8 cellular contexts compared by ENCODE assay signal in genomic region chr19:56404705-56405056, GRCh38. TPM values are rescaled to one million over a fixed set of nuclear protein-coding genes. Genes with fewer than 3 reads are reported as not detected.
DNase-seq lines count a peak whose midpoint lies in the region; ATAC-seq and TF ChIP-seq lines count a peak whose summit lies in the region.

No MANE protein-coding gene starts in this region.

- peak overlapping the region; percentile 93 to 96 (median 95) for H3K27ac Mint-ChIP-seq in IgD-negative memory B cell
- H3K27ac Mint-ChIP-seq in chondrocyte (ENCODE audit: unreplicated experiment): no peak overlapping the region
- peak overlapping the region; percentile 94 to 96 (median 95) for H3K27ac Mint-ChIP-seq in nephron

- DNase-seq in D341Med (ENCODE audit: low spot score) (peak; percentile 33), chondrocyte (ENCODE audit: low spot score) (no peak), NCI-H2171 (lab: John Stamatoyannopoulos, UW) (no peak), epidermal melanocyte (ENCODE audit: insufficient read length, low spot score) (no peak), Kasumi-1 (lab: John Stamatoyannopoulos, UW) (no peak)

- H3K4me3 Mint-ChIP-seq in IgD-negative memory B cell (peak overlapping the region; percentile 90 to 99 (median 98)), chondrocyte (ENCODE audit: unreplicated experiment) (peak overlapping the region; percentile 74), nephron (peak overlapping the region; percentile 84 to 99 (median 93))

- TF ChIP-seq CTCF in chondrocyte (IDR thresholded peaks at IDR 0.05) (no peak), nephron (IDR thresholded peaks at IDR 0.05; ENCODE audit: unreplicated experiment in 3 of 3) (no peak)

- H3K36me3 Mint-ChIP-seq in IgD-negative memory B cell (peaks cover 23% of the 10 kb centered on the region), chondrocyte (ENCODE audit: low read depth) (peaks cover 49% of the 10 kb centered on the region), nephron (ENCODE audit: low read depth) (peaks cover 95% of the 10 kb centered on the region)

- H3K9me3 Mint-ChIP-seq in IgD-negative memory B cell: peaks cover 17 to 50% (median 19%) of the 10 kb centered on the region in 3 donors
- H3K9me3 Mint-ChIP-seq in chondrocyte (ENCODE audit: low read depth): peaks cover 76% of the 10 kb centered on the region
- H3K9me3 Mint-ChIP-seq in nephron: peaks cover 77% of the 10 kb centered on the region

- no peaks in the 10 kb centered on the region for H3K27me3 Mint-ChIP-seq in IgD-negative memory B cell
- H3K27me3 Mint-ChIP-seq in chondrocyte (ENCODE audit: low read depth): no peaks in the 10 kb centered on the region
- H3K27me3 Mint-ChIP-seq in nephron (ENCODE audit: low read depth): no peaks in the 10 kb centered on the region

- H3K4me1 Mint-ChIP-seq in IgD-negative memory B cell (peaks cover 5 to 23% (median 21%) of the 10 kb centered on the region in 3 donors), chondrocyte (ENCODE audit: low read depth) (peaks cover 21% of the 10 kb centered on the region), nephron (peaks cover 15% of the 10 kb centered on the region)

- no peak for ATAC-seq in GM18867 (IDR thresholded peaks at IDR 0.05; ENCODE audit: unreplicated experiment)

RNA-seq across cellular contexts. Expression of gene ZNF583, which starts 0.5 kb away (rescaled TPM):
- polyA plus RNA-seq in IgD-negative memory B cell: 10.1 TPM
- 3.7 to 8.6 TPM (median 4.4 TPM) in 3 replicates for total RNA-seq in chondrocyte

RNA-seq across cellular contexts. Expression of gene ZNF582, which starts 11.3 kb away (rescaled TPM):
- polyA plus RNA-seq in IgD-negative memory B cell: 7.3 TPM
- 1.6 to 4.1 TPM (median 2.3 TPM) in 3 replicates for total RNA-seq in chondrocyte
